ENCODE assay signal across 15 cellular contexts in the genomic region with DNA sequence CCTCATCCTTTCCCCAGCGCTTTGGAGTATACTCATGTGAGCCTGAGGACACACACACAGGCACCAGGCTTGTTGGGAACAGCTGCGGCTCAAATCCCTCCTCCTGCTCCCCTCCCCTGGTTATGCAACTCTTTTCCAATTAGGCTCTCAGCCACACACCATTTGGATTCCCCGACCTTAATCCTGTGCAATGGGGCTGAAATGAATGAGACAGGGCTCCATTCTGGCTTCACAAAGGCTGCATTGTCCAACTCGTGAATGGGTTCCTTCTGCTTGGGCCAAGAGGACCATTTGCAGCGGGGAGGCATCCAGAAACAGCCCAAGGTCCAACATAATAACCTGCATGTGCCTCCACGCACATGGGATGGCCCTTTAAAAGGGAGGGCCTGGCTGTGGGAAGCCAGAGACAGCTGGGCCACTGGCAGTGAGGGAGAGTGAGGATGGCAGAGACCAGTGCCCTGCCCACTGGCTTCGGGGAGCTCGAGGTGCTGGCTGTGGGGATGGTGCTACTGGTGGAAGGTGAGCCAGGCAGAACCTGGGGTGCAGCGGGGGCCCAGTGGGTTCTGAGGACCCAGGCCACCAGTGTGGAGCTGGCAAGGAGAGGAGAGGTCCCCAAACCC. TPM values are rescaled to one million over a fixed set of nuclear protein-coding genes. Genes with fewer than 3 reads are reported as not detected.
DNase-seq lines count a peak whose midpoint lies in the region; ATAC-seq and TF ChIP-seq lines count a peak whose summit lies in the region.
"Had no signal": no experiment of that assay in that cellular context is flagged by ENCODE, and none has a peak within 500 bp of the region (broad histone marks: within the 10 kb centered on the region; RNA-seq: fewer than 3 reads in every experiment).

A gene with protein sequence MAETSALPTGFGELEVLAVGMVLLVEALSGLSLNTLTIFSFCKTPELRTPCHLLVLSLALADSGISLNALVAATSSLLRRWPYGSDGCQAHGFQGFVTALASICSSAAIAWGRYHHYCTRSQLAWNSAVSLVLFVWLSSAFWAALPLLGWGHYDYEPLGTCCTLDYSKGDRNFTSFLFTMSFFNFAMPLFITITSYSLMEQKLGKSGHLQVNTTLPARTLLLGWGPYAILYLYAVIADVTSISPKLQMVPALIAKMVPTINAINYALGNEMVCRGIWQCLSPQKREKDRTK (plus strand): TSS at position 403 of the 620 bp plus-strand sequence. CDS start 38 bp downstream, at position 441.

- H3K27me3 ChIP-seq in dorsolateral prefrontal cortex, result no peaks in the 10 kb centered on the region
- no peaks in the 10 kb centered on the region for H3K27me3 ChIP-seq in upper lobe of right lung
- H3K27me3 ChIP-seq: brain microvascular endothelial cell, neutrophil, Peyer's patch had no signal

- no peaks in the 10 kb centered on the region for H3K36me3 ChIP-seq in upper lobe of right lung
- H3K36me3 ChIP-seq: brain microvascular endothelial cell, neutrophil, Peyer's patch, thoracic aorta had no signal

- H3K27ac ChIP-seq in dorsolateral prefrontal cortex (peak within 1 kb of the TSS in 51 of 59 donors; percentile 3 to 82 (median 63)), upper lobe of right lung (peak within 1 kb of the TSS; percentile 25)
- H3K27ac ChIP-seq: brain microvascular endothelial cell, neutrophil, Peyer's patch, thoracic aorta had no signal

- intact Hi-C loops in Right ventricle myocardium inferior (cut with DNase I) (no loop called here), cardiac septum (cut with DNase I) (no loop called here), dorsolateral prefrontal cortex (cut with DNase I) (loop anchor here in 1 of 2 donors (5.0 kb wide), 3 partner anchors 37 to 107 kb away; a partner anchor contains a TSS), upper lobe of right lung (cut with DNase I) (no loop called here)

- ATAC-seq in Right ventricle myocardium inferior, result peak; percentile 92
- peak; percentile 49 for ATAC-seq in upper lobe of right lung
- ATAC-seq in GM18520 (IDR thresholded peaks at IDR 0.05; ENCODE audit: unreplicated experiment), result no peak
- no peak for ATAC-seq in HG02885 (IDR thresholded peaks at IDR 0.05; ENCODE audit: poor library complexity, unreplicated experiment)

- DNase-seq in Right ventricle myocardium inferior (ENCODE audit: missing footprints) (peak; percentile 79), cardiac septum (ENCODE audit: low spot score) (no peak), dorsolateral prefrontal cortex (peak; percentile 70 to 96 (median 91)), medulla oblongata (ENCODE audit: extremely low spot score) (peak; percentile 99), upper lobe of right lung (no peak)
- DNase-seq in stimulated activated CD4-positive, alpha-beta T cell treated with anti-CD3 and anti-CD28 coated beads, Interleukin-12 subunit alpha, Interleukin-12 subunit beta, amount 100 ng/mL, for 4 hours, result no peak
- DNase-seq: ACHN; activated B cell treated with CpG ODN at 0.5 μM for 24 hours; activated T-cell treated with anti-CD3 and anti-CD28 coated beads, Interleukin-2, amount 50 U/mL, for 24 hours; brain microvascular endothelial cell had no signal

- H3K4me3 ChIP-seq in dorsolateral prefrontal cortex (peak within 1 kb of the TSS in 50 of 59 donors; percentile 9 to 58 (median 33)), upper lobe of right lung (no peak within 1 kb of the TSS)
- H3K4me3 ChIP-seq: Peyer's patch, thoracic aorta had no signal

- no peaks in the 10 kb centered on the region for H3K4me1 ChIP-seq in upper lobe of right lung
- H3K4me1 ChIP-seq: Peyer's patch had no signal

- no peaks in the 10 kb centered on the region for H3K9me3 ChIP-seq in upper lobe of right lung
- H3K9me3 ChIP-seq: neutrophil, Peyer's patch, thoracic aorta had no signal

- TF ChIP-seq CTCF in dorsolateral prefrontal cortex (IDR thresholded peaks at IDR 0.05 in 54 of 56, conservative IDR thresholded peaks at IDR 0.05 in 2 of 56; ENCODE audit: low read depth in 1 of 56, partially characterized antibody in 56 of 56) (peak in 11 of 56 donors; percentile 5 to 49 (median 18)), upper lobe of right lung (IDR thresholded peaks at IDR 0.05) (no peak)

RNA-seq across cellular contexts. Expression of the gene that starts here (rescaled TPM):
- total RNA-seq in Right ventricle myocardium inferior (1.9 TPM), cardiac septum (not detected), dorsolateral prefrontal cortex (100 to 1,000 TPM in 2 of 120 experiments, 10 to 100 TPM in 82, 1 to 10 TPM in 34, under 1 TPM in 2; 0.57 to 118 (median 14.2) TPM), upper lobe of right lung (0.41 TPM)
- total RNA-seq: activated B cell treated with CpG ODN at 0.5 μM for 24 hours, thoracic aorta had no signal

Comparison
In these comparisons a context has a peak if more than half of its experiments do, and no peak if none do; other contexts are left out.
1. DNase-seq: peak in Right ventricle myocardium inferior (single experiment), dorsolateral prefrontal cortex (10 of 10) and medulla oblongata (single experiment); none in cardiac septum (single experiment), upper lobe of right lung (single experiment) and stimulated activated CD4-positive, alpha-beta T cell treated with anti-CD3 and anti-CD28 coated beads, Interleukin-12 subunit alpha, Interleukin-12 subunit beta, amount 100 ng/mL, for 4 hours (single experiment).
2. Peak in ATAC-seq and H3K27ac ChIP-seq in upper lobe of right lung; RNA of the gene not detected or under 1 TPM.